ENCODE assay signal across 1 cellular context in the genomic region with DNA sequence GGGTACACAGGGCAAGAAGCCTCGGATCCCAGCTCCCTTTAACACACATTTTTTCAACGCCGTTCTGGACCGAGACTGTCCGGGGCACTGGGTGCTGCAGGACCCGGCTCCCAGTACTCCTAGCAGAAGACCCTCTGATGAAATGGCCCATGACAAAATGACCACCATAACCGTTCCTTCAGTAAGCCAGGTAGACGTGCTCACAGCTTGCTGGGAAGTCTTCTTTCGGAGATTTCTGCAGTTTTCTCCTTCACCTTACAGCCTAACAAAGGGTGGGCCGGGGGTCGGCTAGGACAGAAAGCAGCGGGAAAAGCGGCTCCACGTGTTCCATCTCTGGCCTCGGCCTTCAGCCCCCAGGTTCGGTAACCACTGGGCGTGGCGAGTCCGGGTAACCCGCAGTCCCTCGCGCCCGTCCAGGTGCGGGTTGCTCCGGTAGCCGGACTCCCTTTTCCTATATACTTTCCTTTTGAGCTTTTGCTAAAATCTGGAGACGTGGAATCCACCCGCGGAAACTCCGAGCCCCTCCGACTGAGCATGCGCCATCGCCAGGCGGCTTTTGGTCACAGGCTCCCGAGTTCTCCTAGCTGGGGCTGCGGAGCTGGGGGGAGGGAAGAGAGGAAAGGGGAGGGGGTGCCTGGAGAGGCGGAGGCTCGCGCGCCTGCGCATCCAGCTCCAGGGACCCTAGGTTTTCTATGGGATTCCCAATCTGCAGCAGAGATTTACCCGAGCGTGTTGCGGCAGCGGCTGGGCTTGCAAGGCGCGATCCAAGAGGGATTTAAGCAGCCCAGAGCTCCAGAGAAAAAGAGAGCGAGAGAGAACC.
TF ChIP-seq lines count a peak whose summit lies in the region.

Gene VSNL1 (plus strand): TSS at position 704 of the 820 bp plus-strand sequence. CDS start 51,379 bp downstream, outside the sequence.

TF ChIP-seq in WTC11, 78 proteins besides CTCF, POLR2A, EP300 and RAD21 (continued from another document and continues in another):
- TF ChIP-seq HMGXB4 (CRISPR knock-in tag; IDR thresholded peaks at IDR 0.05), result no peak
- TF ChIP-seq, protein P1, sequence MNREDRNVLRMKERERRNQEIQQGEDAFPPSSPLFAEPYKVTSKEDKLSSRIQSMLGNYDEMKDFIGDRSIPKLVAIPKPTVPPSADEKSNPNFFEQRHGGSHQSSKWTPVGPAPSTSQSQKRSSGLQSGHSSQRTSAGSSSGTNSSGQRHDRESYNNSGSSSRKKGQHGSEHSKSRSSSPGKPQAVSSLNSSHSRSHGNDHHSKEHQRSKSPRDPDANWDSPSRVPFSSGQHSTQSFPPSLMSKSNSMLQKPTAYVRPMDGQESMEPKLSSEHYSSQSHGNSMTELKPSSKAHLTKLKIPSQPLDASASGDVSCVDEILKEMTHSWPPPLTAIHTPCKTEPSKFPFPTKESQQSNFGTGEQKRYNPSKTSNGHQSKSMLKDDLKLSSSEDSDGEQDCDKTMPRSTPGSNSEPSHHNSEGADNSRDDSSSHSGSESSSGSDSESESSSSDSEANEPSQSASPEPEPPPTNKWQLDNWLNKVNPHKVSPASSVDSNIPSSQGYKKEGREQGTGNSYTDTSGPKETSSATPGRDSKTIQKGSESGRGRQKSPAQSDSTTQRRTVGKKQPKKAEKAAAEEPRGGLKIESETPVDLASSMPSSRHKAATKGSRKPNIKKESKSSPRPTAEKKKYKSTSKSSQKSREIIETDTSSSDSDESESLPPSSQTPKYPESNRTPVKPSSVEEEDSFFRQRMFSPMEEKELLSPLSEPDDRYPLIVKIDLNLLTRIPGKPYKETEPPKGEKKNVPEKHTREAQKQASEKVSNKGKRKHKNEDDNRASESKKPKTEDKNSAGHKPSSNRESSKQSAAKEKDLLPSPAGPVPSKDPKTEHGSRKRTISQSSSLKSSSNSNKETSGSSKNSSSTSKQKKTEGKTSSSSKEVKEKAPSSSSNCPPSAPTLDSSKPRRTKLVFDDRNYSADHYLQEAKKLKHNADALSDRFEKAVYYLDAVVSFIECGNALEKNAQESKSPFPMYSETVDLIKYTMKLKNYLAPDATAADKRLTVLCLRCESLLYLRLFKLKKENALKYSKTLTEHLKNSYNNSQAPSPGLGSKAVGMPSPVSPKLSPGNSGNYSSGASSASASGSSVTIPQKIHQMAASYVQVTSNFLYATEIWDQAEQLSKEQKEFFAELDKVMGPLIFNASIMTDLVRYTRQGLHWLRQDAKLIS (CRISPR knock-in tag; IDR thresholded peaks at IDR 0.05; ENCODE audit: borderline replicate concordance), result no peak
- TF ChIP-seq OVOL2 (CRISPR knock-in tag; IDR thresholded peaks at IDR 0.05; ENCODE audit: borderline replicate concordance), result no peak
- TF ChIP-seq AR (CRISPR knock-in tag; IDR thresholded peaks at IDR 0.05), result no peak
- TF ChIP-seq, protein P2, sequence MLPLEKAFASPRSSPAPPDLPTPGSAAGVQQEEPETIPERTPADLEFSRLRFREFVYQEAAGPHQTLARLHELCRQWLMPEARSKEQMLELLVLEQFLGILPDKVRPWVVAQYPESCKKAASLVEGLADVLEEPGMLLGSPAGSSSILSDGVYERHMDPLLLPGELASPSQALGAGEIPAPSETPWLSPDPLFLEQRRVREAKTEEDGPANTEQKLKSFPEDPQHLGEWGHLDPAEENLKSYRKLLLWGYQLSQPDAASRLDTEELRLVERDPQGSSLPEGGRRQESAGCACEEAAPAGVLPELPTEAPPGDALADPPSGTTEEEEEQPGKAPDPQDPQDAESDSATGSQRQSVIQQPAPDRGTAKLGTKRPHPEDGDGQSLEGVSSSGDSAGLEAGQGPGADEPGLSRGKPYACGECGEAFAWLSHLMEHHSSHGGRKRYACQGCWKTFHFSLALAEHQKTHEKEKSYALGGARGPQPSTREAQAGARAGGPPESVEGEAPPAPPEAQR (CRISPR knock-in tag; IDR thresholded peaks at IDR 0.05), result no peak
- TF ChIP-seq, protein P3, sequence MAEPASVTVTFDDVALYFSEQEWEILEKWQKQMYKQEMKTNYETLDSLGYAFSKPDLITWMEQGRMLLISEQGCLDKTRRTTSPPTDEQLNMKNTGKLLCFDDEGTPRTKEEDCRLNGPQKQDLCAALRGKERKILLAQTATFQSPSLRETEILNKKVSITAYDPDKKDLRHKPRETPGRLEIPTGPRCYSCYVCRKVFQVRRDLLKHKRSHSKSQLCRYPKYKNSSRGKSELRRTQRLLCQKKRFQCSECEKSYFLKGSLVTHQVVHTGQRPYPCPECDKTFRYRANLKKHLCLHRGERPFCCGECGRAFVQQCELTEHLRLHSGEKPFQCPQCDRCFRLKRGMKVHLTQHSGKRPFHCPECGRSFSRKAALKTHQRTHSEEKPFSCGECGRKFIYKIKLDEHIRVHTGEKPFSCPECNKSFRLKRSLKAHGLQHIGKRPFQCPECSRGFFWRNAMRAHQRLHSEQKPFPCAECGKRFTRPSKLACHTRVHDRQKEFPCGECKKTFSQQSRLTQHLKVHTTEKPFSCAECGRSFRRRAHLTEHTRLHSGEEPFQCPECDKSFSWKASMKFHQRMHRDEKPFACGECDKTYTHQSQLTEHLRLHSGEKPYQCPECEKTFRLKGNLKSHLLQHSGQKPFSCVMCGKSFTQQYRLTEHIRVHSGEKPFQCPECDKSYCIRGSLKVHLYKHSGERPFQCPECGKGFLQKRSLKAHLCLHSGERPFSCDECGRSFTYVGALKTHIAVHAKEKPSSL (CRISPR knock-in tag; conservative IDR thresholded peaks at IDR 0.05), result no peak
- no peak for TF ChIP-seq ATF3 (CRISPR knock-in tag; conservative IDR thresholded peaks at IDR 0.05)
- TF ChIP-seq, protein P4, sequence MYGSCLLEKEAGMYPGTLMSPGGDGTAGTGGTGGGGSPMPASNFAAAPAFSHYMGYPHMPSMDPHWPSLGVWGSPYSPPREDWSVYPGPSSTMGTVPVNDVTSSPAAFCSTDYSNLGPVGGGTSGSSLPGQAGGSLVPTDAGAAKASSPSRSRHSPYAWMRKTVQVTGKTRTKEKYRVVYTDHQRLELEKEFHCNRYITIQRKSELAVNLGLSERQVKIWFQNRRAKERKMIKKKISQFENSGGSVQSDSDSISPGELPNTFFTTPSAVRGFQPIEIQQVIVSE (CRISPR knock-in tag; IDR thresholded peaks at IDR 0.05; ENCODE audit: borderline replicate concordance), result no peak
- TF ChIP-seq CBFB (CRISPR knock-in tag; IDR thresholded peaks at IDR 0.05; ENCODE audit: low read depth), result no peak
- TF ChIP-seq MAX (CRISPR knock-in tag; IDR thresholded peaks at IDR 0.05), result peak; percentile 96
- TF ChIP-seq, protein P5, sequence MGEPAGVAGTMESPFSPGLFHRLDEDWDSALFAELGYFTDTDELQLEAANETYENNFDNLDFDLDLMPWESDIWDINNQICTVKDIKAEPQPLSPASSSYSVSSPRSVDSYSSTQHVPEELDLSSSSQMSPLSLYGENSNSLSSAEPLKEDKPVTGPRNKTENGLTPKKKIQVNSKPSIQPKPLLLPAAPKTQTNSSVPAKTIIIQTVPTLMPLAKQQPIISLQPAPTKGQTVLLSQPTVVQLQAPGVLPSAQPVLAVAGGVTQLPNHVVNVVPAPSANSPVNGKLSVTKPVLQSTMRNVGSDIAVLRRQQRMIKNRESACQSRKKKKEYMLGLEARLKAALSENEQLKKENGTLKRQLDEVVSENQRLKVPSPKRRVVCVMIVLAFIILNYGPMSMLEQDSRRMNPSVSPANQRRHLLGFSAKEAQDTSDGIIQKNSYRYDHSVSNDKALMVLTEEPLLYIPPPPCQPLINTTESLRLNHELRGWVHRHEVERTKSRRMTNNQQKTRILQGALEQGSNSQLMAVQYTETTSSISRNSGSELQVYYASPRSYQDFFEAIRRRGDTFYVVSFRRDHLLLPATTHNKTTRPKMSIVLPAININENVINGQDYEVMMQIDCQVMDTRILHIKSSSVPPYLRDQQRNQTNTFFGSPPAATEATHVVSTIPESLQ (CRISPR knock-in tag; IDR thresholded peaks at IDR 0.05), result no peak
- no peak for TF ChIP-seq RORB (CRISPR knock-in tag; IDR thresholded peaks at IDR 0.05)
- TF ChIP-seq HMGA2 (CRISPR knock-in tag; IDR thresholded peaks at IDR 0.05), result no peak
- TF ChIP-seq, protein P6, sequence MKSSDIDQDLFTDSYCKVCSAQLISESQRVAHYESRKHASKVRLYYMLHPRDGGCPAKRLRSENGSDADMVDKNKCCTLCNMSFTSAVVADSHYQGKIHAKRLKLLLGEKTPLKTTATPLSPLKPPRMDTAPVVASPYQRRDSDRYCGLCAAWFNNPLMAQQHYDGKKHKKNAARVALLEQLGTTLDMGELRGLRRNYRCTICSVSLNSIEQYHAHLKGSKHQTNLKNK (CRISPR knock-in tag; IDR thresholded peaks at IDR 0.05), result no peak
- peak; percentile 39 for TF ChIP-seq USF1 (CRISPR knock-in tag; IDR thresholded peaks at IDR 0.05)
- peak; percentile 70 for TF ChIP-seq TEAD1 (CRISPR knock-in tag; IDR thresholded peaks at IDR 0.05)
- TF ChIP-seq TEAD4 (CRISPR knock-in tag; IDR thresholded peaks at IDR 0.05), result no peak
- TF ChIP-seq ELF4 (CRISPR knock-in tag; IDR thresholded peaks at IDR 0.05; ENCODE audit: low read depth), result no peak
- no peak for TF ChIP-seq GRHL2 (CRISPR knock-in tag; IDR thresholded peaks at IDR 0.05; ENCODE audit: insufficient replicate concordance, severe bottlenecking)
- no peak for TF ChIP-seq NFYB (CRISPR knock-in tag; conservative IDR thresholded peaks at IDR 0.05; ENCODE audit: low read depth)
- no peak for TF ChIP-seq ZNF671 (CRISPR knock-in tag; IDR thresholded peaks at IDR 0.05)
- 0 out of 2 replicates have a peak, but pooled peaks have one; percentile 7 for TF ChIP-seq GTF2I (CRISPR knock-in tag; conservative IDR thresholded peaks at IDR 0.05)
- TF ChIP-seq GABPB1 (CRISPR knock-in tag; IDR thresholded peaks at IDR 0.05), result peak; percentile 54
- peak; percentile 63 for TF ChIP-seq FOXK1 (CRISPR knock-in tag; IDR thresholded peaks at IDR 0.05)
- peak; percentile 31; the same call in 1 of the 2 replicates for TF ChIP-seq KAT7 (CRISPR knock-in tag; IDR thresholded peaks at IDR 0.05; ENCODE audit: borderline replicate concordance)
- TF ChIP-seq ZNF232 (CRISPR knock-in tag; IDR thresholded peaks at IDR 0.05), result peak; percentile 57
- no peak for TF ChIP-seq NFATC4 (CRISPR knock-in tag; IDR thresholded peaks at IDR 0.05)
- peak; percentile 57; the same call in 1 of the 2 replicates for TF ChIP-seq ETV6 (CRISPR knock-in tag; IDR thresholded peaks at IDR 0.05)
- TF ChIP-seq E2F5 (CRISPR knock-in tag; IDR thresholded peaks at IDR 0.05), result peak; percentile 76; the same call in 1 of the 2 replicates
- TF ChIP-seq, protein P7, sequence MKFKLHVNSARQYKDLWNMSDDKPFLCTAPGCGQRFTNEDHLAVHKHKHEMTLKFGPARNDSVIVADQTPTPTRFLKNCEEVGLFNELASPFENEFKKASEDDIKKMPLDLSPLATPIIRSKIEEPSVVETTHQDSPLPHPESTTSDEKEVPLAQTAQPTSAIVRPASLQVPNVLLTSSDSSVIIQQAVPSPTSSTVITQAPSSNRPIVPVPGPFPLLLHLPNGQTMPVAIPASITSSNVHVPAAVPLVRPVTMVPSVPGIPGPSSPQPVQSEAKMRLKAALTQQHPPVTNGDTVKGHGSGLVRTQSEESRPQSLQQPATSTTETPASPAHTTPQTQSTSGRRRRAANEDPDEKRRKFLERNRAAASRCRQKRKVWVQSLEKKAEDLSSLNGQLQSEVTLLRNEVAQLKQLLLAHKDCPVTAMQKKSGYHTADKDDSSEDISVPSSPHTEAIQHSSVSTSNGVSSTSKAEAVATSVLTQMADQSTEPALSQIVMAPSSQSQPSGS (CRISPR knock-in tag; IDR thresholded peaks at IDR 0.05; ENCODE audit: borderline replicate concordance, low read depth), result peak; percentile 38; the same call in 1 of the 2 replicates
